Comparison of ENCODE assay signal across 8 cellular contexts in the genomic region with DNA sequence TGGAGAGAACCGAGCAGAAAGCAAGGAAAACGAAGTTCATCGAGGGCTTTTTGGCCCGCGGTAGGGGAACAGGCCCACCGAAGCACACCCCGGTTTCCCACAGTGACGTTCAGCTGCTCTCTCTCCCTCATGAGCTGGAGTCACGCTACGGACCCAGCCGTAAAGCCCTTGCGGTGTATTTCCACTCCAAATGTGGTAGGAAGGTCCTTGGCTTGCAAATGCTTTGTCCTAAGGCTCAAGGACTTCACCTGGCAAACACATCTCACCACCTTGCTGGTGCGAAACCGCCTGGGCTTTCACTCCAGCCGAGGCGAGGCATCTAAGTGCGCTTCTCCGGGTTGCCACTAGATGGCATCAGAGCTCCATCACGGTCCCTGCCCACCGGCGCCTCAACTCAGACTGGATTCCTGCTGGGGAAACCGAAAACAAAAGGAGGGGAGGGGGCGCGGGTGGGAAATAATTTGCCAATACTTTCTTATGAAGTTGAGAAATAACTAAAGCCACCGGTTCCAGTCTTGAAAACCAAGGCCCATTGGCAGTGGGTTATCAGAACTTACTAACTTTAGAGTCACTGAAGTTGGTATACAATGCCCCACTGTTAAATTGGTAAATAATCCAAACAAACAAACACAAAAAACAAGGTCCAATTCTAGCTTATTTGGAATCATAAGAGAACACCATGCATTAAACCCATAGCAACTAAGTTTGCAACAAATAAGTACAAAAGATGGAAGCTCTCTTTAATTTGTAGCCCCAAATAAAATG. TPM values are rescaled to one million over a fixed set of nuclear protein-coding genes. Genes with fewer than 3 reads are reported as not detected.
DNase-seq lines count a peak whose midpoint lies in the region; ATAC-seq lines count a peak whose summit lies in the region.

No MANE protein-coding gene starts in this region.

- no peak overlapping the region for H3K4me3 Mint-ChIP-seq in activated CD4-positive, alpha-beta memory T cell treated with anti-CD3 and anti-CD28 coated beads for 36 hours

- no peaks in the 10 kb centered on the region for H3K36me3 ChIP-seq in GM23248 (ENCODE audit: low read depth)

- in situ Hi-C loops in GM23248 (cut with MboI): loop anchor here (10.0 to 25.0 kb wide), 3 partner anchors 759 to 1041 kb away; no protein-coding TSS in a partner anchor

- peak overlapping the region; percentile 99 for H3K4me2 ChIP-seq in GM23248 (ENCODE audit: unreplicated experiment)

- no peaks in the 10 kb centered on the region for H3F3A ChIP-seq in GM23248 (ENCODE audit: insufficient read depth)

- peak overlapping the region; percentile 75 for H3K4me3 ChIP-seq in GM23248

- H3K27ac ChIP-seq in GM23248: no peak overlapping the region

- no peaks in the 10 kb centered on the region for H3K9me2 ChIP-seq in GM23248 (ENCODE audit: insufficient read depth)

- POLR2A ChIA-PET in activated CD4-positive, alpha-beta memory T cell treated with anti-CD3 and anti-CD28 coated beads for 36 hours (lab: Charles Lee): interaction anchor here (0.9 kb wide), 1 partner anchor 983 kb away, joined by 3 read pairs; no protein-coding TSS in a partner anchor

- H3K4me1 Mint-ChIP-seq in activated CD4-positive, alpha-beta memory T cell treated with anti-CD3 and anti-CD28 coated beads for 36 hours (ENCODE audit: low read depth): peaks cover 4% of the 10 kb centered on the region

- peaks cover 17% of the 10 kb centered on the region for H3K27me3 ChIP-seq in GM23248 (replicated peaks; ENCODE audit: insufficient read depth)

- intact Hi-C loops in activated CD4-positive, alpha-beta memory T cell treated with anti-CD3 and anti-CD28 coated beads for 36 hours (cut with micrococcal nuclease): loop anchor here (2.0 to 5.0 kb wide), 3 partner anchors 601 to 1156 kb away; a partner anchor contains a TSS

- H3K4me1 ChIP-seq in GM23248 (ENCODE audit: insufficient read depth): peaks cover 3% of the 10 kb centered on the region; the same call in 1 of the 2 replicates

- no peaks in the 10 kb centered on the region for H3K9me3 Mint-ChIP-seq in activated CD4-positive, alpha-beta memory T cell treated with anti-CD3 and anti-CD28 coated beads for 36 hours

- H2AFZ ChIP-seq in GM23248: peak overlapping the region; percentile 89

- H3K27me3 Mint-ChIP-seq in activated CD4-positive, alpha-beta memory T cell treated with anti-CD3 and anti-CD28 coated beads for 36 hours: peaks cover 59% of the 10 kb centered on the region

- CTCF ChIA-PET in activated CD4-positive, alpha-beta memory T cell treated with anti-CD3 and anti-CD28 coated beads for 36 hours (lab: Charles Lee): interaction anchor here (0.6 to 5.3 kb wide), 36 partner anchors 9 to 1154 kb away, joined by 3 to 68 read pairs (median 4); a partner anchor contains a TSS

- no peaks in the 10 kb centered on the region for H3K79me2 ChIP-seq in GM23248 (ENCODE audit: insufficient read depth)

- H3K27ac Mint-ChIP-seq in activated CD4-positive, alpha-beta memory T cell treated with anti-CD3 and anti-CD28 coated beads for 36 hours: no peak overlapping the region

- H3K36me3 Mint-ChIP-seq in activated CD4-positive, alpha-beta memory T cell treated with anti-CD3 and anti-CD28 coated beads for 36 hours: no peaks in the 10 kb centered on the region

- peak overlapping the region; percentile 56; the same call in 1 of the 2 replicates for H3K9ac ChIP-seq in GM23248

- no peak for ATAC-seq in HG03045 (IDR thresholded peaks at IDR 0.05; ENCODE audit: unreplicated experiment)

- no peaks in the 10 kb centered on the region for H4K20me1 ChIP-seq in GM23248 (ENCODE audit: insufficient read depth)

- H3K9me3 ChIP-seq in GM23248 (ENCODE audit: low read depth): no peaks in the 10 kb centered on the region

- WGBS in GM23248 (ENCODE audit: low coverage in 1 of 2, low lambda C conversion rate in 2 of 2, missing lambda C conversion rate in 2 of 2), 2 experiments: 2% methylated on average over 25 of the region's 25 CpGs

- DNase-seq in COLO668 (lab: John Stamatoyannopoulos, UW; ENCODE audit: unreplicated experiment) (peak; percentile 34), GM23248 (peak; percentile 62), NCI-H2227 treated with DMSO at 0.1 percent for 48 hours (lab: John Stamatoyannopoulos, UW) (peak; percentile 33), midbrain (lab: John Stamatoyannopoulos, UW) (peak; percentile 56)
- DNase-seq in activated CD4-positive, alpha-beta memory T cell treated with anti-CD3 and anti-CD28 coated beads for 36 hours: peak; percentile 73
- peak; percentile 37 for DNase-seq in effector CD8-positive, alpha-beta T cell (lab: John Stamatoyannopoulos, UW)
- peak; percentile 27 to 39 for DNase-seq in stimulated activated CD8-positive, alpha-beta memory T cell treated with anti-CD3 and anti-CD28 coated beads, Interleukin-7, amount 100 ng/mL, for 1 hour (ENCODE audit: low read depth in 2 of 2)

RNA-seq across cellular contexts. Expression of a gene that starts 13.4 kb away (rescaled TPM):
- total RNA-seq in GM23248 (2014; rRNA removed; shearing (Covaris generic)): 11.1 and 13.2 TPM in 2 replicates
- 3.3 and 3.5 TPM in 2 replicates for polyA plus RNA-seq in GM23248 (2016; fragmentation: Nextera tagmentation; extraction: Ambion mirVana)
- under 1 TPM; 0.05 to 0.07 TPM for total RNA-seq in activated CD4-positive, alpha-beta memory T cell treated with anti-CD3 and anti-CD28 coated beads for 36 hours

Comparison
In these comparisons a context has a peak if more than half of its experiments do, and no peak if none do; other contexts are left out.
1. RNA of a gene that starts 13.4 kb away (total RNA-seq): 11.1 to 13.2 TPM in GM23248; 0.05 to 0.07 TPM in activated CD4-positive, alpha-beta memory T cell treated with anti-CD3 and anti-CD28 coated beads for 36 hours; every median in the first group is over 10 times any median in the second.
2. Peak in every context shown above with its lines, with median percentiles within 50 percentile points of each other: DNase-seq.